8 cellular contexts compared by ENCODE assay signal in the genomic region with DNA sequence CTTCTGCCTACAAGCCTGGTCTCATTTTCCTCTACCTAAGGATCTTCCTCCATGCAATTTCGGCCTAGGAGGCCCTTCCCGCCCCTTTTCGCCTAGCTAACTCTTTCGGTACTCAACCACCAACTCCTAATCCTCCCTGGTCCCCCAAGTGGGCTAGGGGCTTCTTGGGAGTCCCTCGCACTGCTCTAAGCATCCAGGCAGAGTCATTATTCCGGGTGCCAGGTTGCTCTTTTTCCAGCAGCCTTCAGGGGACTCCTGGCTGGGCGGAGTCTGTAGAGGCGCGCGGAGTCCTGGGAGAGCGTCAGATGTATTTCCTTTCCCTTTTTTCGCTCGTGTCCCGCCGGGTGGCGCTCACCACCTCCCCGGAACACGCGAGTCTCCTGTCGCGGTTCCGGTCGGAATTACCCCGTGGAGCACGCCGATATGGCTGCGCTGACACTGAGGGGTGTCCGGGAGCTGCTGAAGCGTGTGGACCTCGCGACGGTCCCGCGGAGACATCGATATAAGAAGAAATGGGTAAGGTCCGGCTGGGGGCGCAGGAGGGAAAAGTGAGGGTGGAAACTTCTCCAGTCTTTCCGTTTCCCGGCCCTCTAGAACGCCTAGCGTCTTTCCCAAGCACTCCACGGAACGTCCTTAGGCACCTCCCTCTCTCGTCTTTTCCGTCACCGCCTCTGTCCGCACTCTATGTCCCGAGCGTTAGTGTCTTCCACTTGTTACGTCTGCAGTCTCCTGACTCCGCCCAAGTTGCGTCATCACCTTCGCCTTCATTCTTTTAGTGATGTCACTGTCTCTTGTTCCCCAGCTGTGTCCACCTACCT. TPM values are rescaled to one million over a fixed set of nuclear protein-coding genes. Genes with fewer than 3 reads are reported as not detected.
DNase-seq lines count a peak whose midpoint lies in the region; ATAC-seq and TF ChIP-seq lines count a peak whose summit lies in the region.

TSS of gene NSUN4 (plus strand) at position 404 of the 818 bp plus-strand sequence. CDS start at position 424, 20 bp downstream.

- peak; percentile 96 for TF ChIP-seq POLR2A in erythroblast (IDR thresholded peaks at IDR 0.05; ENCODE audit: low read length)

- H3K36me3 Mint-ChIP-seq in activated T-cell treated with anti-CD3 and anti-CD28 coated beads, Interleukin-2, amount 50 U/mL, for 24 hours (ENCODE audit: low read depth), result peaks cover 55% of the 10 kb centered on the region

- intact Hi-C loops in PC-9 (cut with micrococcal nuclease; ENCODE audit: unreplicated experiment), result loop anchor here (1.0 to 10.0 kb wide), 4 partner anchors 37 to 1326 kb away; partner anchors contain the start of genes FAAH, HECTD3, LRRC41 and RAD54L

- no peak for TF ChIP-seq EP300 in Ishikawa (IDR thresholded peaks at IDR 0.05; ENCODE audit: borderline replicate concordance)

- TSS peak; percentile 82 for BruUV-seq in PC-9 (replicated peaks; lab: Mats Ljungman, UMichigan)

- H2AFZ ChIP-seq in PC-9, result peak within 1 kb of the TSS; percentile 87

- H3K4me1 ChIP-seq in PC-9 (replicated peaks; ENCODE audit: insufficient read depth) (peaks cover 20% of the 10 kb centered on the region; the same call in 1 of the 2 replicates), mucosa of stomach (ENCODE audit: control insufficient read depth, insufficient read depth, low read length) (peaks cover 8% of the 10 kb centered on the region)

- CTCF ChIA-PET in PC-9 (lab: Charles Lee), result interaction anchor here (0.6 to 1.6 kb wide), 4 partner anchors 8 to 1548 kb away, joined by 3 to 4 read pairs (median 3); no protein-coding TSS in a partner anchor

- DNase-seq in DMS153 treated with DMSO at 0.1 percent for 48 hours (lab: John Stamatoyannopoulos, UW; ENCODE audit: unreplicated experiment) (peak; percentile 95), PC-9 (peak; percentile 84 to 88), erythroblast (lab: John Stamatoyannopoulos, UW) (peak; percentile 95 to 96)
- DNase-seq in activated T-cell treated with anti-CD3 and anti-CD28 coated beads, Interleukin-2, amount 50 U/mL, for 24 hours, result peak; percentile 89
- peak; percentile 50 to 60 for DNase-seq in stimulated activated CD8-positive, alpha-beta memory T cell treated with anti-CD3 and anti-CD28 coated beads, Interleukin-7, amount 100 ng/mL, for 1 hour (ENCODE audit: low read depth in 2 of 2)

- H3F3A ChIP-seq in PC-9 (ENCODE audit: insufficient read depth, low read depth), result peaks cover 30% of the 10 kb centered on the region

- peak; percentile 83 for ATAC-seq in GM21529 (IDR thresholded peaks at IDR 0.05; ENCODE audit: unreplicated experiment)

- no peaks in the 10 kb centered on the region for H3K9me2 ChIP-seq in PC-9 (ENCODE audit: insufficient read depth)

- H3K9me3 ChIP-seq in PC-9 (ENCODE audit: insufficient read depth, low read depth) (no peaks in the 10 kb centered on the region), mucosa of stomach (ENCODE audit: control insufficient read depth, low read length) (no peaks in the 10 kb centered on the region)

- H3K9ac ChIP-seq in mucosa of stomach (ENCODE audit: low read length), result peak within 1 kb of the TSS; percentile 98

- peak within 1 kb of the TSS; percentile 99 for H3K4me3 Mint-ChIP-seq in activated T-cell treated with anti-CD3 and anti-CD28 coated beads, Interleukin-2, amount 50 U/mL, for 24 hours

- no peaks in the 10 kb centered on the region for H3K27me3 ChIP-seq in PC-9 (ENCODE audit: insufficient read depth, low read depth)
- H3K27me3 ChIP-seq in mucosa of stomach (ENCODE audit: control insufficient read depth, insufficient read depth, low read length), result no peaks in the 10 kb centered on the region

- POLR2A ChIA-PET in PC-9 (lab: Charles Lee; ENCODE audit: unreplicated experiment), result interaction anchor here (0.6 to 1.1 kb wide), 5 partner anchors 29 to 850 kb away, joined by 3 to 17 read pairs (median 10); partner anchors contain the start of genes LRRC41, TESK2 and UQCRH

- H3K4me1 Mint-ChIP-seq in activated T-cell treated with anti-CD3 and anti-CD28 coated beads, Interleukin-2, amount 50 U/mL, for 24 hours (ENCODE audit: low read depth), result peaks cover 59% of the 10 kb centered on the region

- peak; percentile 27; the same call in 1 of the 2 replicates for TF ChIP-seq RAD21 in Ishikawa (IDR thresholded peaks at IDR 0.05; ENCODE audit: low read depth)

- H3K4me3 ChIP-seq in PC-9 (peak within 1 kb of the TSS; percentile 96), mucosa of stomach (ENCODE audit: low read length) (peak within 1 kb of the TSS; percentile 98)

- H3K79me2 ChIP-seq in PC-9 (ENCODE audit: low read depth), result peaks cover 17% of the 10 kb centered on the region

- TF ChIP-seq CTCF in PC-9 (conservative IDR thresholded peaks at IDR 0.05), result peak; percentile 68

- no peaks in the 10 kb centered on the region for H3K27me3 Mint-ChIP-seq in activated T-cell treated with anti-CD3 and anti-CD28 coated beads, Interleukin-2, amount 50 U/mL, for 24 hours

- H3K27ac Mint-ChIP-seq in activated T-cell treated with anti-CD3 and anti-CD28 coated beads, Interleukin-2, amount 50 U/mL, for 24 hours, result peak within 1 kb of the TSS; percentile 100

- H3K9me3 Mint-ChIP-seq in activated T-cell treated with anti-CD3 and anti-CD28 coated beads, Interleukin-2, amount 50 U/mL, for 24 hours, result no peaks in the 10 kb centered on the region

- no peaks in the 10 kb centered on the region; the same call in 1 of the 2 replicates for H3K36me3 ChIP-seq in PC-9 (ENCODE audit: low read depth)
- no peaks in the 10 kb centered on the region for H3K36me3 ChIP-seq in mucosa of stomach (ENCODE audit: control insufficient read depth, insufficient read depth, low read length)

- H3K4me2 ChIP-seq in PC-9, result peak within 1 kb of the TSS; percentile 83

- no peaks in the 10 kb centered on the region for H4K20me1 ChIP-seq in PC-9 (ENCODE audit: insufficient read depth)

- H3K27ac ChIP-seq in PC-9, result peak within 1 kb of the TSS; percentile 90

TF ChIP-seq in Ishikawa, 13 proteins besides CTCF, POLR2A, EP300 and RAD21:
- TF ChIP-seq EGR1 (IDR thresholded peaks at IDR 0.05) (no peak), NFIC (IDR thresholded peaks at IDR 0.05) (peak; percentile 38; the same call in 1 of the 2 replicates), CREB1 (IDR thresholded peaks at IDR 0.05; ENCODE audit: low read depth) (peak; percentile 80), CEBPB (IDR thresholded peaks at IDR 0.05) (peak; percentile 12), YY1 (IDR thresholded peaks at IDR 0.05; ENCODE audit: low read depth) (peak; percentile 93), TCF12 (IDR thresholded peaks at IDR 0.05; ENCODE audit: low read depth) (0 out of 2 replicates have a peak, but pooled peaks have one; percentile 48), FOXM1 (IDR thresholded peaks at IDR 0.05; ENCODE audit: borderline replicate concordance, low read depth) (no peak), ZBTB7A (IDR thresholded peaks at IDR 0.05; ENCODE audit: low read depth) (peak; percentile 70; the same call in 1 of the 2 replicates), TEAD4 (IDR thresholded peaks at IDR 0.05) (peak; percentile 51; the same call in 1 of the 2 replicates), TAF1 (IDR thresholded peaks at IDR 0.05; ENCODE audit: low read depth) (peak; percentile 96)
- TF ChIP-seq, protein P1, sequence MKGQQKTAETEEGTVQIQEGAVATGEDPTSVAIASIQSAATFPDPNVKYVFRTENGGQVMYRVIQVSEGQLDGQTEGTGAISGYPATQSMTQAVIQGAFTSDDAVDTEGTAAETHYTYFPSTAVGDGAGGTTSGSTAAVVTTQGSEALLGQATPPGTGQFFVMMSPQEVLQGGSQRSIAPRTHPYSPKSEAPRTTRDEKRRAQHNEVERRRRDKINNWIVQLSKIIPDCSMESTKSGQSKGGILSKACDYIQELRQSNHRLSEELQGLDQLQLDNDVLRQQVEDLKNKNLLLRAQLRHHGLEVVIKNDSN (IDR thresholded peaks at IDR 0.05), result peak; percentile 53
- TF ChIP-seq, protein P2, sequence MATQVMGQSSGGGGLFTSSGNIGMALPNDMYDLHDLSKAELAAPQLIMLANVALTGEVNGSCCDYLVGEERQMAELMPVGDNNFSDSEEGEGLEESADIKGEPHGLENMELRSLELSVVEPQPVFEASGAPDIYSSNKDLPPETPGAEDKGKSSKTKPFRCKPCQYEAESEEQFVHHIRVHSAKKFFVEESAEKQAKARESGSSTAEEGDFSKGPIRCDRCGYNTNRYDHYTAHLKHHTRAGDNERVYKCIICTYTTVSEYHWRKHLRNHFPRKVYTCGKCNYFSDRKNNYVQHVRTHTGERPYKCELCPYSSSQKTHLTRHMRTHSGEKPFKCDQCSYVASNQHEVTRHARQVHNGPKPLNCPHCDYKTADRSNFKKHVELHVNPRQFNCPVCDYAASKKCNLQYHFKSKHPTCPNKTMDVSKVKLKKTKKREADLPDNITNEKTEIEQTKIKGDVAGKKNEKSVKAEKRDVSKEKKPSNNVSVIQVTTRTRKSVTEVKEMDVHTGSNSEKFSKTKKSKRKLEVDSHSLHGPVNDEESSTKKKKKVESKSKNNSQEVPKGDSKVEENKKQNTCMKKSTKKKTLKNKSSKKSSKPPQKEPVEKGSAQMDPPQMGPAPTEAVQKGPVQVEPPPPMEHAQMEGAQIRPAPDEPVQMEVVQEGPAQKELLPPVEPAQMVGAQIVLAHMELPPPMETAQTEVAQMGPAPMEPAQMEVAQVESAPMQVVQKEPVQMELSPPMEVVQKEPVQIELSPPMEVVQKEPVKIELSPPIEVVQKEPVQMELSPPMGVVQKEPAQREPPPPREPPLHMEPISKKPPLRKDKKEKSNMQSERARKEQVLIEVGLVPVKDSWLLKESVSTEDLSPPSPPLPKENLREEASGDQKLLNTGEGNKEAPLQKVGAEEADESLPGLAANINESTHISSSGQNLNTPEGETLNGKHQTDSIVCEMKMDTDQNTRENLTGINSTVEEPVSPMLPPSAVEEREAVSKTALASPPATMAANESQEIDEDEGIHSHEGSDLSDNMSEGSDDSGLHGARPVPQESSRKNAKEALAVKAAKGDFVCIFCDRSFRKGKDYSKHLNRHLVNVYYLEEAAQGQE (IDR thresholded peaks at IDR 0.05; ENCODE audit: low read depth), result no peak
- TF ChIP-seq, protein P3, sequence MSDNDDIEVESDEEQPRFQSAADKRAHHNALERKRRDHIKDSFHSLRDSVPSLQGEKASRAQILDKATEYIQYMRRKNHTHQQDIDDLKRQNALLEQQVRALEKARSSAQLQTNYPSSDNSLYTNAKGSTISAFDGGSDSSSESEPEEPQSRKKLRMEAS (IDR thresholded peaks at IDR 0.05), result peak; percentile 93

RNA-seq across cellular contexts. Expression of gene NSUN4, which starts in this region (rescaled TPM):
- total RNA-seq in PC-9 (2021), result 31.7 and 33.9 TPM in 2 replicates

Comparison
In these comparisons a context has a peak if more than half of its experiments do, and no peak if none do; other contexts are left out.
1. Peak in every context shown above with its lines: DNase-seq, ATAC-seq, H3K4me3 ChIP-seq and H3K27ac ChIP-seq.